In genomic region chr18:55031979-55032378, GRCh38 we compare ENCODE assay signal across 23 cellular contexts.
DNase-seq lines count a peak whose midpoint lies in the region; ATAC-seq and TF ChIP-seq lines count a peak whose summit lies in the region.
"Had no signal": no experiment of that assay in that cellular context is flagged by ENCODE, and none has a peak within 500 bp of the region (broad histone marks: within the 10 kb centered on the region; RNA-seq: fewer than 3 reads in every experiment).

No MANE protein-coding gene starts in this region.

- no peaks in the 10 kb centered on the region for H3K9me2 ChIP-seq in PC-9 (ENCODE audit: insufficient read depth)

- no CpG with 5 or more reads among the region's 5 CpGs for WGBS in trophoblast cell (ENCODE audit: extremely low coverage, insufficient coverage, insufficient read length)

- H3K4me2 ChIP-seq in PC-9 (0 out of 2 replicates have a peak overlapping the region, but pooled peaks have one; percentile 27), trophoblast cell (ENCODE audit: low read length) (no peak overlapping the region)

- no peak overlapping the region for H2BK5ac ChIP-seq in trophoblast cell (ENCODE audit: low read depth, low read length, poor library complexity)

- POLR2A ChIA-PET in PC-9 (lab: Charles Lee; ENCODE audit: unreplicated experiment), result interaction anchor here (0.5 to 0.6 kb wide), 4 partner anchors 41 to 747 kb away, joined by 3 to 10 read pairs (median 4); no protein-coding TSS in a partner anchor

- intact Hi-C loops in PC-9 (cut with micrococcal nuclease; ENCODE audit: unreplicated experiment), result loop anchor here (5.0 kb wide), 2 partner anchors 70 to 255 kb away; no protein-coding TSS in a partner anchor

- no peak overlapping the region for H4K8ac ChIP-seq in trophoblast cell (ENCODE audit: low read depth, low read length)

- H3K23ac ChIP-seq in trophoblast cell (ENCODE audit: low read length), result no peak overlapping the region

- DNase-seq in PC-9, result peak; percentile 50 to 81
- peak; percentile 47 for DNase-seq in epithelial cell of esophagus (ENCODE audit: low read depth)
- peak; percentile 80 to 87 for DNase-seq in trophoblast cell
- DNase-seq in GM10266 (ENCODE audit: extremely low spot score), result no peak
- DNase-seq in cortex of kidney (lab: John Stamatoyannopoulos, UW), result no peak
- no peak for DNase-seq in HK-2 (ENCODE audit: unreplicated experiment)
- DNase-seq: activated CD4-positive, alpha-beta T cell treated with anti-CD3 and anti-CD28 coated beads for 4 hours; activated gamma-delta T cell treated with Interleukin-2 at 50 U/mL for 16 hours; activated naive CD8-positive, alpha-beta T cell treated with anti-CD3 and anti-CD28 coated beads, Interleukin-2, amount 50 U/mL, for 24 hours; activated T-cell treated with anti-CD3 and anti-CD28 coated beads, Interleukin-2, amount 50 U/mL, for 4 hours; cerebellar nuclear complex; left ventricle myocardium inferior; NCI-H1105 treated with DMSO at 0.1 percent for 48 hours; NCI-H2029 treated with DMSO at 0.1 percent for 48 hours; NCI-H345; NCI-H82; Right ventricle myocardium superior; stimulated activated CD4-positive, alpha-beta T cell treated with anti-CD3 and anti-CD28 coated beads, Interleukin-2, amount 100 ng/mL, for 48 hours; upper lobe of left lung had no signal

- no peak overlapping the region for H3K4ac ChIP-seq in trophoblast cell (ENCODE audit: low read depth, low read length)

- H3K79me1 ChIP-seq in trophoblast cell (ENCODE audit: low read length), result no peaks in the 10 kb centered on the region

- H3K27me3 ChIP-seq in PC-9 (ENCODE audit: insufficient read depth, low read depth) (no peaks in the 10 kb centered on the region), trophoblast cell (ENCODE audit: insufficient read depth, low read length) (no peaks in the 10 kb centered on the region)
- H3K27me3 ChIP-seq: right atrium auricular region, upper lobe of left lung had no signal

- no peaks in the 10 kb centered on the region for H3K9me3 ChIP-seq in PC-9 (ENCODE audit: insufficient read depth, low read depth)
- no peaks in the 10 kb centered on the region for H3K9me3 ChIP-seq in trophoblast cell (ENCODE audit: insufficient read depth, low read depth, low read length)
- H3K9me3 ChIP-seq: left ventricle myocardium inferior, right atrium auricular region, upper lobe of left lung had no signal

- H2BK120ac ChIP-seq in trophoblast cell (ENCODE audit: insufficient read depth, low read length, poor library complexity), result no peak overlapping the region

- CTCF ChIA-PET in PC-9 (lab: Charles Lee), result interaction anchor here (0.6 kb wide), 1 partner anchor 674 kb away, joined by 4 read pairs; the partner anchor contains the start of genes C18orf54 and STARD6

- no TSS peak for BruUV-seq in PC-9 (replicated peaks; lab: Mats Ljungman, UMichigan)

- H3K18ac ChIP-seq in trophoblast cell (ENCODE audit: low read length), result no peak overlapping the region

- ATAC-seq in HG02798 (IDR thresholded peaks at IDR 0.05; ENCODE audit: poor library complexity, unreplicated experiment) (peak; percentile 40), HG02970 (IDR thresholded peaks at IDR 0.05; ENCODE audit: low FRiP score, unreplicated experiment) (no peak)
- ATAC-seq: activated naive CD8-positive, alpha-beta T cell treated with anti-CD3 and anti-CD28 coated beads, Interleukin-2, amount 50 U/mL, for 24 hours; activated T-cell treated with anti-CD3 and anti-CD28 coated beads, Interleukin-2, amount 50 U/mL, for 4 hours had no signal

- H4K12ac ChIP-seq in trophoblast cell (ENCODE audit: low read depth, low read length), result no peak overlapping the region

- H3K4me1 ChIP-seq in PC-9 (replicated peaks; ENCODE audit: insufficient read depth), result no peaks in the 10 kb centered on the region
- peaks cover 0 to 2% of the 10 kb centered on the region in 2 experiments for H3K4me1 ChIP-seq in trophoblast cell (ENCODE audit: control insufficient read depth in 1 of 2, insufficient read depth in 2 of 2, low read length in 2 of 2)
- H3K4me1 ChIP-seq: left ventricle myocardium inferior, parathyroid adenoma, right atrium auricular region, upper lobe of left lung had no signal

- no peak overlapping the region for H3K9ac ChIP-seq in trophoblast cell (ENCODE audit: low read length)
- H3K9ac ChIP-seq: parathyroid adenoma had no signal

- no peak overlapping the region for H3K14ac ChIP-seq in trophoblast cell (ENCODE audit: low read length)

- H2AFZ ChIP-seq in PC-9, result peak overlapping the region; percentile 52
- no peak overlapping the region for H2AFZ ChIP-seq in trophoblast cell (ENCODE audit: insufficient read depth, low read length, poor library complexity)
- H2AFZ ChIP-seq: parathyroid adenoma had no signal

- no peaks in the 10 kb centered on the region for H3K36me3 ChIP-seq in PC-9 (ENCODE audit: low read depth)
- no peaks in the 10 kb centered on the region for H3K36me3 ChIP-seq in trophoblast cell (ENCODE audit: control insufficient read depth in 1 of 2, insufficient read depth in 2 of 2, low read length in 2 of 2)
- H3K36me3 ChIP-seq: left ventricle myocardium inferior, right atrium auricular region, upper lobe of left lung had no signal

- H3K4me3 ChIP-seq in PC-9 (no peak overlapping the region), epithelial cell of esophagus (ENCODE audit: low read length) (no peak overlapping the region), trophoblast cell (ENCODE audit: low read depth, low read length) (no peak overlapping the region)
- H3K4me3 ChIP-seq: left ventricle myocardium inferior, right atrium auricular region, upper lobe of left lung had no signal

- no peak overlapping the region for H2BK12ac ChIP-seq in trophoblast cell (ENCODE audit: low read length)

- no peak overlapping the region for H2AK5ac ChIP-seq in trophoblast cell (ENCODE audit: low read length)

- no peaks in the 10 kb centered on the region for H3F3A ChIP-seq in PC-9 (ENCODE audit: insufficient read depth, low read depth)

- no peaks in the 10 kb centered on the region for H4K20me1 ChIP-seq in PC-9 (ENCODE audit: insufficient read depth)

- H4K91ac ChIP-seq in trophoblast cell (ENCODE audit: low read depth, low read length), result no peak overlapping the region

- H3K27ac ChIP-seq in PC-9 (peak overlapping the region; percentile 39), trophoblast cell (ENCODE audit: low read depth, low read length) (no peak overlapping the region)
- H3K27ac ChIP-seq: left ventricle myocardium inferior, parathyroid adenoma, right atrium auricular region, upper lobe of left lung had no signal

- H3K79me2 ChIP-seq in PC-9 (ENCODE audit: low read depth), result no peaks in the 10 kb centered on the region
- no peaks in the 10 kb centered on the region for H3K79me2 ChIP-seq in trophoblast cell (ENCODE audit: control insufficient read depth, insufficient read depth, low read length, poor library complexity)
- H3K79me2 ChIP-seq: parathyroid adenoma had no signal

- no peak for TF ChIP-seq CTCF in PC-9 (conservative IDR thresholded peaks at IDR 0.05)
- TF ChIP-seq CTCF in epithelial cell of esophagus (IDR thresholded peaks at IDR 0.05; ENCODE audit: insufficient read depth, low read depth, low read length, missing control alignments), result no peak
- no peak for TF ChIP-seq CTCF in GM10266 (IDR thresholded peaks at IDR 0.05; ENCODE audit: control insufficient read depth, insufficient read depth, low read depth, missing control alignments)

Comparison
In these comparisons a context has a peak if more than half of its experiments do, and no peak if none do; other contexts are left out.
1. DNase-seq: peak in PC-9 (2 of 2), epithelial cell of esophagus (single experiment) and trophoblast cell (2 of 2); none in GM10266 (single experiment), cortex of kidney (single experiment) and HK-2 (single experiment).